ENCODE assay signal across 25 cellular contexts in genomic region chr9:122202099-122202498, GRCh38. TPM values are rescaled to one million over a fixed set of nuclear protein-coding genes. Genes with fewer than 3 reads are reported as not detected.
"Had no signal": no experiment of that assay in that cellular context is flagged by ENCODE, and none has a peak within 500 bp of the region (broad histone marks: within the 10 kb centered on the region; RNA-seq: fewer than 3 reads in every experiment).

No MANE protein-coding gene starts in this region.

- H3K4me3 ChIP-seq: esophagus squamous epithelium, gastroesophageal sphincter, lower lobe of right lung, pancreas, prostate gland, suprapubic skin, tibial artery, upper lobe of left lung, uterus had no signal

- H3K27ac ChIP-seq: epithelial cell of prostate, esophagus squamous epithelium, gastroesophageal sphincter, lower lobe of right lung, pancreas, prostate gland, suprapubic skin, tibial artery, upper lobe of left lung, uterus had no signal

- DNase-seq: effector memory CD8-positive, alpha-beta T cell; esophagus squamous epithelium; glutamatergic neuron; lower lobe of right lung; midbrain; naive B cell; occipital lobe; retina; stimulated activated CD4-positive, alpha-beta T cell treated with anti-CD3 and anti-CD28 coated beads, Interleukin-2, amount 100 ng/mL, for 24 hours; stimulated activated naive CD4-positive, alpha-beta T cell; tibial artery; upper lobe of left lung; uterus had no signal

- ATAC-seq: effector memory CD8-positive, alpha-beta T cell; gastroesophageal sphincter; left lobe of liver; lower lobe of right lung; pancreas; sciatic nerve had no signal

- H3K4me1 ChIP-seq: esophagus squamous epithelium, gastroesophageal sphincter, lower lobe of right lung, pancreas, prostate gland, suprapubic skin, tibial artery, upper lobe of left lung, uterus had no signal

- H3K9me3 Mint-ChIP-seq: central memory CD8-positive, alpha-beta T cell; effector memory CD8-positive, alpha-beta T cell; memory B cell; naive B cell; nephron had no signal

- H3K27ac Mint-ChIP-seq: effector memory CD8-positive, alpha-beta T cell; memory B cell had no signal

- H3K9me3 ChIP-seq: esophagus squamous epithelium, gastroesophageal sphincter, lower lobe of right lung, pancreas, prostate gland, suprapubic skin, tibial artery, upper lobe of left lung, uterus had no signal

- H3K27me3 ChIP-seq: pancreas, upper lobe of left lung, uterus had no signal

- H3K4me3 Mint-ChIP-seq: central memory CD8-positive, alpha-beta T cell; effector memory CD8-positive, alpha-beta T cell; memory B cell; naive B cell; nephron had no signal

- H3K4me1 Mint-ChIP-seq: central memory CD8-positive, alpha-beta T cell; memory B cell; naive B cell had no signal

- H3K36me3 ChIP-seq: esophagus squamous epithelium, gastroesophageal sphincter, lower lobe of right lung, pancreas, prostate gland, suprapubic skin, tibial artery, upper lobe of left lung, uterus had no signal

- FAIRE-seq: pancreas had no signal

- H3K36me3 Mint-ChIP-seq: memory B cell, naive B cell had no signal

RNA-seq across cellular contexts. Expression of gene MORN5, which starts 42.4 kb away (rescaled TPM):
- total RNA-seq: esophagus squamous epithelium, kidney epithelial cell, left lobe of liver, sciatic nerve, skeletal muscle tissue, suprapubic skin had no signal
